14 cellular contexts compared by ENCODE assay signal in the genomic region with DNA sequence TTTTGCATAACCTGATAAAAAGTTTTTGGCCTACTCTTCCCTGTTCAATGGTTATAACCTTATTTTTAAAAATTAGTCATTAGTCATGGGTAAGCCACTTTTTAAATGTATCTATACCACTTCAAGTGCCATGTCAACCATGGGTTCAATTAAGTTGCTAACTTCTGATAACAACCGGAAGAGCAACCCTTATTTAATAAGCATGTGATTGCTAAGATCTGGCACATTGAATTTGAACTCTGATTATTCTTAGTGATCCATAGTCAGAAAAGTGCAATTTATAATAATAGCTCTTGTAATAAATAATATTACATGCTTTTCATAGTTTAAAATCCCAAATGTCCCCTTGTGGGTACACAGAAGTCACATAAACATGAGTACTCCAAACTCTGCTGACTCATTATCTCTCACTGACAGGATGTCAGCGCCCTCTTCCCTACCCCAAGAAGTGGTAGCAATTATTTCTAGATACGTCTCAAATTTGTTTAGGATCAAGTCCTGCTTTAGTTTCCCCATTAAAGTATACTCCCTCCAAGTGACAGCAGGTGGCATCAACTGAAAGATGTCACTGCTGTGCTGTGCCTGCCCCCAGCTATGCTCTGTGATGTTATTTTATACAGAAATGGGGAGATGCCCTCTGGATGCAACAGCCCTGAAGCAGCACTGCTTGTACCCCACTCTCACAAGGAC. TPM values are rescaled to one million over a fixed set of nuclear protein-coding genes. Genes with fewer than 3 reads are reported as not detected.
A peak's percentile ranks its signal among the peaks of the same experiment; 100 is the strongest.
DNase-seq lines count a peak whose midpoint lies in the region; ATAC-seq, FAIRE-seq and TF ChIP-seq lines count a peak whose summit lies in the region.
"Had no signal": no experiment of that assay in that cellular context is flagged by ENCODE, and none has a peak within 500 bp of the region (broad histone marks: within the 10 kb centered on the region; RNA-seq: fewer than 3 reads in every experiment).

No MANE protein-coding gene starts in this region.

- WGBS in K562 (ENCODE audit: insufficient coverage, low coverage, missing lambda C conversion rate) = 22% methylated on average over 3 of the region's 3 CpGs
- 69 to 74% methylated on average over 3 of the region's 3 CpGs for WGBS in upper lobe of left lung, 2 donors

- H3K4me3 ChIP-seq in LNCaP clone FGC (ENCODE audit: low read depth, low read length) (no peak overlapping the region), K562 (no peak overlapping the region), upper lobe of left lung (no peak overlapping the region)

- intact Hi-C loops in K562 (cut with micrococcal nuclease) = loop anchor here (2.0 to 5.0 kb wide), 2 partner anchors 37 to 68 kb away; partner anchors contain the start of gene SEC62

- peak; percentile 59 for TF ChIP-seq CTCF in LNCaP clone FGC (IDR thresholded peaks at IDR 0.05; ENCODE audit: control insufficient read depth, extremely low read depth, insufficient read depth)
- TF ChIP-seq CTCF in K562 (IDR thresholded peaks at IDR 0.05 in 2 of 3, conservative IDR thresholded peaks at IDR 0.05 in 1 of 3; ENCODE audit: insufficient read depth in 2 of 3, low read depth in 1 of 3, low read length in 3 of 3) = peak in 2 of 3 experiments; percentile 29 to 53; a peak in 2 of 6 replicates
- TF ChIP-seq CTCF in upper lobe of left lung (IDR thresholded peaks at IDR 0.05) = peak in 1 of 6 experiments; percentile 11

- TF ChIP-seq EP300 in K562 (IDR thresholded peaks at IDR 0.05; ENCODE audit: low read length) (peak; percentile 49; the same call in 1 of the 2 replicates), upper lobe of left lung (IDR thresholded peaks at IDR 0.05) (no peak)

- TF ChIP-seq RAD21 in K562 (CRISPR knock-in tag; conservative IDR thresholded peaks at IDR 0.05 in 1 of 2, IDR thresholded peaks at IDR 0.05 in 1 of 2) = peak; percentile 19 to 48; a peak in 2 of 4 replicates

- peak; percentile 27 for DNase-seq in GF-D8 (lab: John Stamatoyannopoulos, UW)
- DNase-seq in LNCaP clone FGC (ENCODE audit: low read depth) = no peak
- peak; percentile 21 to 72 (median 52) for DNase-seq in K562 (ENCODE audit: extremely low read depth in 1 of 4, low spot score in 3 of 4)
- DNase-seq in upper lobe of left lung = no peak
- no peak for DNase-seq in effector CD8-positive, alpha-beta T cell (lab: John Stamatoyannopoulos, UW)
- no peak for DNase-seq in caudate nucleus (lab: John Stamatoyannopoulos, UW)
- DNase-seq: activated effector memory CD4-positive, alpha-beta T cell treated with Interleukin-2 at 50 U/mL for 16 hours; dermis blood vessel endothelial cell; NCI-H524 had no signal

- H3K4me2 ChIP-seq in K562 (ENCODE audit: insufficient read depth, low read length) = peak overlapping the region; percentile 52; the same call in 1 of the 2 replicates

- ATAC-seq in GM18861 (IDR thresholded peaks at IDR 0.05; ENCODE audit: unreplicated experiment) (peak; percentile 37), K562 (peak; percentile 81), upper lobe of left lung (ENCODE audit: low FRiP score in 2 of 2) (no peak), GM19452 (IDR thresholded peaks at IDR 0.05; ENCODE audit: unreplicated experiment) (no peak)

- FAIRE-seq in K562 (lab: Jason Lieb, UNC) = peak; percentile 87

- BruUV-seq in K562 (replicated peaks; lab: Mats Ljungman, UMichigan) = no TSS peak

- in situ Hi-C loops in K562 (cut with MboI) = no loop called here

- H3K9me1 ChIP-seq in K562 (ENCODE audit: control insufficient read depth, insufficient read depth, low read length) = no peaks in the 10 kb centered on the region

- H4K20me1 ChIP-seq in K562 (replicated peaks; ENCODE audit: control insufficient read depth, insufficient read depth, low read length) = no peaks in the 10 kb centered on the region

- H2AFZ ChIP-seq in K562 (ENCODE audit: low read depth, low read length) = peak overlapping the region; percentile 94

- H3K9me3 ChIP-seq in K562 (replicated peaks; ENCODE audit: control insufficient read depth, insufficient read depth, low read depth, low read length) (no peaks in the 10 kb centered on the region), upper lobe of left lung (no peaks in the 10 kb centered on the region)

- CTCF ChIA-PET in K562 (lab: Yijun Ruan, JAX; ENCODE audit: low intra/inter-chr PET ratio) = interaction anchor here (0.7 kb wide), 1 partner anchor 261 kb away, joined by 4 read pairs; no protein-coding TSS in a partner anchor

- H3K4me1 ChIP-seq in K562 (replicated peaks in 1 of 2; ENCODE audit: control insufficient read depth in 2 of 2, insufficient read depth in 2 of 2, low read length in 2 of 2) (peaks cover 5 to 23% of the 10 kb centered on the region in 2 experiments), upper lobe of left lung (no peaks in the 10 kb centered on the region)

- TF ChIP-seq POLR2A in K562 (conservative IDR thresholded peaks at IDR 0.05) = no peak
- no peak for TF ChIP-seq POLR2A in upper lobe of left lung (IDR thresholded peaks at IDR 0.05)

- H3K27me3 ChIP-seq in K562 (ENCODE audit: control insufficient read depth in 2 of 2, insufficient read depth in 2 of 2, low read length in 2 of 2) (no peaks in the 10 kb centered on the region), upper lobe of left lung (no peaks in the 10 kb centered on the region)

- peak overlapping the region in 1 of 2 experiments; percentile 28; a peak in 1 of 4 replicates for H3K9ac ChIP-seq in K562 (ENCODE audit: insufficient read depth in 1 of 2, low read depth in 2 of 2, low read length in 2 of 2)

- no peaks in the 10 kb centered on the region for H3K79me2 ChIP-seq in K562 (ENCODE audit: control insufficient read depth, insufficient read depth, low read length)

- no peaks in the 10 kb centered on the region for H3K36me3 ChIP-seq in K562 (ENCODE audit: control insufficient read depth, insufficient read depth, low read length)
- H3K36me3 ChIP-seq in upper lobe of left lung = no peaks in the 10 kb centered on the region

- H3K27ac ChIP-seq in K562 (ENCODE audit: extremely low read depth, low read depth, low read length) = peak overlapping the region; percentile 63
- no peak overlapping the region for H3K27ac ChIP-seq in upper lobe of left lung
- no peak overlapping the region for H3K27ac ChIP-seq in caudate nucleus (ENCODE audit: low read depth, low read length)

- POLR2A ChIA-PET in K562 (lab: Yijun Ruan, JAX) = interaction anchor here (0.6 kb wide), 1 partner anchor 210 kb away, joined by 3 read pairs; no protein-coding TSS in a partner anchor

TF ChIP-seq in K562, 482 proteins besides CTCF, POLR2A, EP300 and RAD21 (continues in another document):
- TF ChIP-seq RBM22 (IDR thresholded peaks at IDR 0.05; ENCODE audit: low read depth, low read length, poor library complexity, severe bottlenecking) = no peak
- TF ChIP-seq ARHGAP35 (IDR thresholded peaks at IDR 0.05; ENCODE audit: partially characterized antibody) = no peak
- TF ChIP-seq FOXM1 (IDR thresholded peaks at IDR 0.05; ENCODE audit: low read depth) = no peak
- TF ChIP-seq FOXM1 (CRISPR knock-in tag; IDR thresholded peaks at IDR 0.05; ENCODE audit: low read depth) = no peak
- peak; percentile 48; the same call in 1 of the 2 replicates for TF ChIP-seq TCF3 (CRISPR knock-in tag; IDR thresholded peaks at IDR 0.05)

RNA-seq across cellular contexts. Expression of gene SAMD7, which starts 18.6 kb away (rescaled TPM):
- total RNA-seq in K562 (2011; cell fraction: chromatin; rRNA removed; ENCODE audit: low replicate concordance) = not detected in 2 replicates
- total RNA-seq in K562 (2011; cell fraction: nucleolus; rRNA removed) = not detected in 2 replicates
- not detected in 2 replicates for total RNA-seq in K562 (2011; cell fraction: nucleoplasm; rRNA removed)
- not detected in 2 replicates for total RNA-seq in K562 (2014; rRNA removed)
- total RNA-seq in K562 (2014; rRNA removed; fragmentation: Illumina TruSeq; extraction: Trizol) = not detected in 2 replicates
- not detected in 2 replicates for total RNA-seq in K562 (2015; rRNA removed; fragmentation: Illumina TruSeq; extraction: Trizol)
- not detected in 2 replicates for total RNA-seq in K562 (2021)
- polyA plus RNA-seq in K562 (2011; rRNA removed) = not detected in 2 replicates
- not detected in 2 replicates for polyA plus RNA-seq in K562 (2011; cell fraction: cytosol; rRNA removed)
- polyA plus RNA-seq in K562 (2011; cell fraction: nucleus; rRNA removed) = not detected in 2 replicates
- not detected in 2 replicates for polyA plus RNA-seq in K562 (2012)
- not detected in 2 replicates for polyA plus RNA-seq in K562 (2014; fragmentation: Illumina TruSeq; extraction: Trizol)
- polyA plus RNA-seq in K562 (2014; fragmentation: Nextera tagmentation; extraction: Ambion mirVana) = not detected
- not detected in 2 replicates for polyA plus RNA-seq in K562 (2014; rRNA removed)
- not detected in 2 replicates for polyA minus RNA-seq in K562 (2011; rRNA and poly(A)+ RNA removed)
- not detected in 2 replicates for polyA minus RNA-seq in K562 (2011; cell fraction: cytosol; rRNA and poly(A)+ RNA removed)
- polyA minus RNA-seq in K562 (2011; cell fraction: nucleus; rRNA and poly(A)+ RNA removed) = not detected in 2 replicates
- total RNA-seq in upper lobe of left lung = not detected
- total RNA-seq: Daoy, dermis blood vessel endothelial cell, temporal lobe had no signal
- polyA plus RNA-seq: neural cell had no signal

RNA-seq across cellular contexts. Expression of gene SEC62, which starts 36.6 kb away (rescaled TPM):
- 16.8 and 69.9 TPM in 2 replicates for total RNA-seq in K562 (2011; cell fraction: chromatin; rRNA removed; ENCODE audit: low replicate concordance)
- 9.7 and 15.5 TPM in 2 replicates for total RNA-seq in K562 (2011; cell fraction: nucleolus; rRNA removed)
- total RNA-seq in K562 (2011; cell fraction: nucleoplasm; rRNA removed) = 37.0 and 70.5 TPM in 2 replicates
- total RNA-seq in K562 (2014; rRNA removed) (34.5 and 36.0 TPM in 2 replicates), K562 (2014; rRNA removed; fragmentation: Illumina TruSeq; extraction: Trizol) (45.3 and 55.8 TPM in 2 replicates), K562 (2015; rRNA removed; fragmentation: Illumina TruSeq; extraction: Trizol) (47.9 and 51.8 TPM in 2 replicates), K562 (2021) (46.6 and 52.1 TPM in 2 replicates), upper lobe of left lung (100 to 1,000 TPM in 2 of 6 donors, 10 to 100 TPM in 4; 30.0 to 129 (median 72.9) TPM)
- polyA plus RNA-seq in K562 (2011; rRNA removed) (47.3 and 54.0 TPM in 2 replicates), K562 (2014; fragmentation: Illumina TruSeq; extraction: Trizol) (62.6 and 78.8 TPM in 2 replicates), K562 (2014; fragmentation: Nextera tagmentation; extraction: Ambion mirVana) (100 to 1,000 TPM; 118 to 152 TPM), K562 (2014; rRNA removed) (43.2 and 52.7 TPM in 2 replicates)
- 28.3 and 50.2 TPM in 2 replicates for polyA plus RNA-seq in K562 (2011; cell fraction: cytosol; rRNA removed)
- 24.7 and 33.9 TPM in 2 replicates for polyA plus RNA-seq in K562 (2011; cell fraction: nucleus; rRNA removed)
- polyA plus RNA-seq in K562 (2012) = 36.4 and 92.2 TPM in 2 replicates
- 94.8 and 102 TPM in 2 replicates for polyA minus RNA-seq in K562 (2011; rRNA and poly(A)+ RNA removed)
- 18.3 and 22.0 TPM in 2 replicates for polyA minus RNA-seq in K562 (2011; cell fraction: cytosol; rRNA and poly(A)+ RNA removed)
- 10.4 and 24.3 TPM in 2 replicates for polyA minus RNA-seq in K562 (2011; cell fraction: nucleus; rRNA and poly(A)+ RNA removed)

Comparison
In these comparisons a context has a peak if more than half of its experiments do, and no peak if none do; other contexts are left out.
1. DNase-seq: peak in GF-D8 (single experiment) and K562 (4 of 4); none in LNCaP clone FGC (single experiment), upper lobe of left lung (0 of 2), effector CD8-positive, alpha-beta T cell (single experiment) and caudate nucleus (0 of 61).
2. ATAC-seq: peak in GM18861 (single experiment) and K562 (single experiment); none in upper lobe of left lung (0 of 2) and GM19452 (single experiment).